In the genomic region with DNA sequence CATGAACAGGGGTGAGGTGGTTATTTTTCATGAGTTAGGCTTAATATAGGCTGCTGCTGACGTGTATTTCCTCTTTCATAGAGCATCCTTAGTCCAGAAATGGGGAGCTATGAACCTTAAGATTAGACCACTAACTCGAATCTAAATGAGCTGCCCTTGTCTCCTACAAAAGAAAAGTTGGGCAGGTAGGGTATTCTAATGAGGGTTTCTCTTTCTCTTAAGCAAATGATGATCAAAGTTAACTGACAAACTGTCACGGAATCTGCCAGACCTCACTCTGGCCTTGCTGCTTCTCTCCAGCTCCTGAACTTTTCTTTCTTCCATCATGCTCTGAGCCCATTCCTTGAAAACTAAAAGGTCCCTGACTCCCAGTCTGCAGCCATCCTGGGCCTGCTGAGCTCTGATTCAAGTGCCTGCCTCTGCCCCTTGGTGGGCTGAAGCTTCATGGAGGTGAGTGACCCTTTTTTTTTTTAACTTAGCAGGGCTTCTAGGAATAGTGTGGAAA, we compare ENCODE assay signal across 9 cellular contexts. TPM values are rescaled to one million over a fixed set of nuclear protein-coding genes. Genes with fewer than 3 reads are reported as not detected.
A peak's percentile ranks its signal among the peaks of the same experiment; 100 is the strongest.
DNase-seq lines count a peak whose midpoint lies in the region; ATAC-seq and TF ChIP-seq lines count a peak whose summit lies in the region.
"Had no signal": no experiment of that assay in that cellular context is flagged by ENCODE, and none has a peak within 500 bp of the region (broad histone marks: within the 10 kb centered on the region; RNA-seq: fewer than 3 reads in every experiment).

A gene with protein sequence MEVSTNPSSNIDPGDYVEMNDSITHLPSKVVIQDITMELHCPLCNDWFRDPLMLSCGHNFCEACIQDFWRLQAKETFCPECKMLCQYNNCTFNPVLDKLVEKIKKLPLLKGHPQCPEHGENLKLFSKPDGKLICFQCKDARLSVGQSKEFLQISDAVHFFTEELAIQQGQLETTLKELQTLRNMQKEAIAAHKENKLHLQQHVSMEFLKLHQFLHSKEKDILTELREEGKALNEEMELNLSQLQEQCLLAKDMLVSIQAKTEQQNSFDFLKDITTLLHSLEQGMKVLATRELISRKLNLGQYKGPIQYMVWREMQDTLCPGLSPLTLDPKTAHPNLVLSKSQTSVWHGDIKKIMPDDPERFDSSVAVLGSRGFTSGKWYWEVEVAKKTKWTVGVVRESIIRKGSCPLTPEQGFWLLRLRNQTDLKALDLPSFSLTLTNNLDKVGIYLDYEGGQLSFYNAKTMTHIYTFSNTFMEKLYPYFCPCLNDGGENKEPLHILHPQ (plus strand): TSS at position 268 of the 505 bp plus-strand sequence. CDS start 177 bp downstream, at position 445.

- H3K4me3 ChIP-seq in mammary epithelial cell (replicated peaks in 1 of 3; ENCODE audit: insufficient read depth in 1 of 3, low read depth in 2 of 3, low read length in 3 of 3) = no peak within 1 kb of the TSS
- no peak within 1 kb of the TSS for H3K4me3 ChIP-seq in vagina

- H3K9me3 ChIP-seq in mammary epithelial cell (replicated peaks; ENCODE audit: insufficient read depth, low read length) (no peaks in the 10 kb centered on the region), vagina (no peaks in the 10 kb centered on the region)

- H3K27me3 Mint-ChIP-seq in MCF 10A (ENCODE audit: insufficient read depth, unreplicated experiment) = no peaks in the 10 kb centered on the region
- H3K27me3 Mint-ChIP-seq in activated naive CD8-positive, alpha-beta T cell treated with anti-CD3 and anti-CD28 coated beads, Interleukin-2, amount 50 U/mL, for 24 hours = no peaks in the 10 kb centered on the region

- no TSS peak for BruUV-seq in MCF 10A (replicated peaks; lab: Mats Ljungman, UMichigan)
- BruUV-seq in mammary epithelial cell (replicated peaks; lab: Mats Ljungman, UMichigan) = no TSS peak

- no peak within 1 kb of the TSS for H2AFZ ChIP-seq in mammary epithelial cell (ENCODE audit: low read depth, low read length)

- H3K27ac Mint-ChIP-seq in MCF 10A (ENCODE audit: low read depth, unreplicated experiment) = peak within 1 kb of the TSS; percentile 74
- H3K27ac Mint-ChIP-seq in activated naive CD8-positive, alpha-beta T cell treated with anti-CD3 and anti-CD28 coated beads, Interleukin-2, amount 50 U/mL, for 24 hours = peak within 1 kb of the TSS; percentile 99

- DNase-seq in MCF 10A (ENCODE audit: unreplicated experiment) = no peak
- DNase-seq in mammary epithelial cell = no peak
- no peak for DNase-seq in activated naive CD8-positive, alpha-beta T cell treated with anti-CD3 and anti-CD28 coated beads, Interleukin-2, amount 50 U/mL, for 24 hours
- no peak for DNase-seq in mucosa of gallbladder (ENCODE audit: low spot score)
- no peak for DNase-seq in vagina (ENCODE audit: extremely low spot score in 2 of 2)
- no peak for DNase-seq in ecto neural progenitor cell (ENCODE audit: low spot score)
- DNase-seq: DND-41 had no signal

- no peak for TF ChIP-seq CTCF in MCF 10A (IDR thresholded peaks at IDR 0.05; ENCODE audit: unreplicated experiment)
- no peak for TF ChIP-seq CTCF in mammary epithelial cell (conservative IDR thresholded peaks at IDR 0.05 in 1 of 2, IDR thresholded peaks at IDR 0.05 in 1 of 2; ENCODE audit: extremely low read depth in 1 of 2, insufficient read depth in 1 of 2, low read depth in 1 of 2, low read length in 2 of 2)
- no peak for TF ChIP-seq CTCF in vagina (IDR thresholded peaks at IDR 0.05)

- ATAC-seq in activated naive CD8-positive, alpha-beta T cell treated with anti-CD3 and anti-CD28 coated beads, Interleukin-2, amount 50 U/mL, for 24 hours = peak; percentile 46
- no peak for ATAC-seq in HG03457 (IDR thresholded peaks at IDR 0.05; ENCODE audit: unreplicated experiment)
- no peak for ATAC-seq in HG02973 (IDR thresholded peaks at IDR 0.05; ENCODE audit: unreplicated experiment)

- 97% methylated on average over 3 of the region's 3 CpGs for WGBS in mammary epithelial cell (ENCODE audit: low coverage, missing lambda C conversion rate)

- no peaks in the 10 kb centered on the region for H3K9me3 Mint-ChIP-seq in MCF 10A (ENCODE audit: unreplicated experiment)
- no peaks in the 10 kb centered on the region for H3K9me3 Mint-ChIP-seq in activated naive CD8-positive, alpha-beta T cell treated with anti-CD3 and anti-CD28 coated beads, Interleukin-2, amount 50 U/mL, for 24 hours

- peaks cover 1% of the 10 kb centered on the region for H3K36me3 ChIP-seq in mammary epithelial cell (ENCODE audit: insufficient read depth, low read length)
- no peaks in the 10 kb centered on the region for H3K36me3 ChIP-seq in vagina

- H3K9ac ChIP-seq in mammary epithelial cell (ENCODE audit: insufficient read depth, low read length) = no peak within 1 kb of the TSS

- H3K79me2 ChIP-seq in mammary epithelial cell (ENCODE audit: insufficient read depth, low read length) = no peaks in the 10 kb centered on the region

- H3K27me3 ChIP-seq in mammary epithelial cell (ENCODE audit: insufficient read depth, low read length) (no peaks in the 10 kb centered on the region), vagina (no peaks in the 10 kb centered on the region)

- no peak within 1 kb of the TSS for H3K4me2 ChIP-seq in mammary epithelial cell (ENCODE audit: insufficient read depth, low read depth, low read length)

- CTCF ChIA-PET in MCF 10A (lab: Yijun Ruan, JAX) = interaction anchor here (0.5 to 5.6 kb wide), 16 partner anchors 17 to 1774 kb away, joined by 3 to 83 read pairs (median 4); a partner anchor contains a TSS
- CTCF ChIA-PET in mammary epithelial cell (lab: Charles Lee; ENCODE audit: low non-redundant PET) = interaction anchor here (0.7 to 0.9 kb wide), 3 partner anchors 23 to 152 kb away, joined by 5 to 8 read pairs (median 8); no protein-coding TSS in a partner anchor

- no peaks in the 10 kb centered on the region for H4K20me1 ChIP-seq in mammary epithelial cell (ENCODE audit: insufficient read depth, low read length)

- H3K4me1 ChIP-seq in mammary epithelial cell (ENCODE audit: insufficient read depth, low read length) = no peaks in the 10 kb centered on the region
- H3K4me1 ChIP-seq in vagina = no peaks in the 10 kb centered on the region

- H3K27ac ChIP-seq in mammary epithelial cell (ENCODE audit: insufficient read depth, low read depth, low read length) = no peak within 1 kb of the TSS
- H3K27ac ChIP-seq in vagina = peak within 1 kb of the TSS; percentile 18

- TF ChIP-seq POLR2A in vagina (IDR thresholded peaks at IDR 0.05) = no peak

- peaks cover 7% of the 10 kb centered on the region for H3K4me1 Mint-ChIP-seq in MCF 10A (ENCODE audit: insufficient read depth, unreplicated experiment)
- peaks cover 68% of the 10 kb centered on the region for H3K4me1 Mint-ChIP-seq in activated naive CD8-positive, alpha-beta T cell treated with anti-CD3 and anti-CD28 coated beads, Interleukin-2, amount 50 U/mL, for 24 hours

- peaks cover 9% of the 10 kb centered on the region for H3K36me3 Mint-ChIP-seq in MCF 10A (ENCODE audit: insufficient read depth, unreplicated experiment)
- peaks cover 26% of the 10 kb centered on the region for H3K36me3 Mint-ChIP-seq in activated naive CD8-positive, alpha-beta T cell treated with anti-CD3 and anti-CD28 coated beads, Interleukin-2, amount 50 U/mL, for 24 hours (ENCODE audit: low read depth)

- intact Hi-C loops in MCF 10A (cut with micrococcal nuclease) = loop anchor here (5.0 kb wide), 1 partner anchor 144 kb away; no protein-coding TSS in a partner anchor
- intact Hi-C loops in mammary epithelial cell (cut with micrococcal nuclease) = no loop called here
- intact Hi-C loops in vagina (cut with DNase I) = loop anchor here (10.0 kb wide), 1 partner anchor 162 kb away; no protein-coding TSS in a partner anchor

- in situ Hi-C loops in mammary epithelial cell (cut with MboI; ENCODE audit: low sequenced_read_pairs in 2 of 2) = loop anchor here in 1 of 2 donors (25.0 kb wide), 1 partner anchor 149 kb away; no protein-coding TSS in a partner anchor

- POLR2A ChIA-PET in MCF 10A (lab: Yijun Ruan, JAX) = interaction anchor here (1.2 to 5.0 kb wide), 7 partner anchors 9 to 76 kb away, joined by 3 to 63 read pairs (median 6); a partner anchor contains a TSS

- H3K4me3 Mint-ChIP-seq in MCF 10A (ENCODE audit: unreplicated experiment) = no peak within 1 kb of the TSS
- peak within 1 kb of the TSS; percentile 85 for H3K4me3 Mint-ChIP-seq in activated naive CD8-positive, alpha-beta T cell treated with anti-CD3 and anti-CD28 coated beads, Interleukin-2, amount 50 U/mL, for 24 hours

- dilution Hi-C loops in mammary epithelial cell (cut with HindIII; ENCODE audit: low sequenced_read_pairs) = no loop called here

RNA-seq across cellular contexts. Expression of the gene that starts here (rescaled TPM):
- 8.2 and 12.2 TPM in 2 replicates for total RNA-seq in MCF 10A (2022)
- total RNA-seq in mammary epithelial cell = 1 to 10 TPM; 7.7 to 9.0 TPM
- polyA plus RNA-seq in mammary epithelial cell = 4.5 TPM
- polyA minus RNA-seq in mammary epithelial cell = 32.9 TPM
- total RNA-seq in mucosa of gallbladder = 29.8 TPM
- 11.3 TPM for total RNA-seq in vagina
